Comparison of ENCODE assay signal across 22 cellular contexts in the genomic region with DNA sequence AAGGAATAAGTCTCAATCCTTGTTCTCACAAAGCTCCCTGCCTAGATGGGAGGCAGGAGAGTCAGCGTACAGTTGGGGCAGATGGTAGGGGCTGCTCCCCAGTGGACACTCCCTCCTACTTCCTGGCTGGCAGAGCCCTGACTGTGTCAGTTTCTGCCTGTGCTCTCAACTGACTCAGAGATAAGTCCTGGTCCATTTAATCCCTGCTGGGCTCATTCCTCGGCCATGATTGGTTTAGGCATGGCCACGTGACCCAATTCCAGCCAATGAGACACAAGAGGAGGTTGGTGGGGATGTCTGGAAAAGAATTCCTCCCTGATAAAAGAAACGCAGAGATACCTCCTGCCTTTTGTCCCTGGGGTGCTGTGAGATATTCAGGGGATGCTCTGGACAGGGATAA.
DNase-seq lines count a peak whose midpoint lies in the region; ATAC-seq and TF ChIP-seq lines count a peak whose summit lies in the region.
"Had no signal": no experiment of that assay in that cellular context is flagged by ENCODE, and none has a peak within 500 bp of the region (broad histone marks: within the 10 kb centered on the region; RNA-seq: fewer than 3 reads in every experiment).

No MANE protein-coding gene starts in this region.

- TF ChIP-seq CTCF in hepatocyte (IDR thresholded peaks at IDR 0.05; ENCODE audit: poor library complexity) (no peak), ascending aorta (IDR thresholded peaks at IDR 0.05) (no peak), gastroesophageal sphincter (IDR thresholded peaks at IDR 0.05) (no peak)

- H3K4me3 ChIP-seq in hepatocyte, result no peak overlapping the region
- H3K4me3 ChIP-seq in ascending aorta, result no peak overlapping the region
- H3K4me3 ChIP-seq in gastroesophageal sphincter, result no peak overlapping the region
- H3K4me3 ChIP-seq: body of pancreas, mucosa of descending colon had no signal

- H3K27ac ChIP-seq in hepatocyte, result no peak overlapping the region
- no peak overlapping the region for H3K27ac ChIP-seq in ascending aorta
- no peak overlapping the region for H3K27ac ChIP-seq in gastroesophageal sphincter
- H3K27ac ChIP-seq: body of pancreas, neutrophil had no signal

- no peak for TF ChIP-seq EP300 in gastroesophageal sphincter (IDR thresholded peaks at IDR 0.05)

- WGBS in hepatocyte (ENCODE audit: low lambda C conversion rate, missing lambda C conversion rate), result 64% methylated on average over 4 of the region's 4 CpGs
- WGBS in gastroesophageal sphincter (ENCODE audit: low coverage in 1 of 2), 2 donors, result 14 to 29% methylated on average over 1 to 2 of the region's 4 CpGs

- no peak for ATAC-seq in gastroesophageal sphincter
- ATAC-seq: body of pancreas, left lobe of liver, mucosa of descending colon had no signal

- TF ChIP-seq POLR2A in gastroesophageal sphincter (IDR thresholded peaks at IDR 0.05), result no peak

- H3K4me2 ChIP-seq in hepatocyte, result no peak overlapping the region

- intact Hi-C loops in ascending aorta (cut with DNase I), result no loop called here

- H3K9me3 ChIP-seq in hepatocyte (ENCODE audit: low read depth), result no peaks in the 10 kb centered on the region
- no peaks in the 10 kb centered on the region for H3K9me3 ChIP-seq in ascending aorta
- H3K9me3 ChIP-seq in gastroesophageal sphincter, result no peaks in the 10 kb centered on the region
- H3K9me3 ChIP-seq: body of pancreas, mucosa of descending colon, neutrophil had no signal

- H2AFZ ChIP-seq in hepatocyte, result no peak overlapping the region

- peak; percentile 8 for DNase-seq in Caki2 (ENCODE audit: low read depth)
- peak; percentile 25 for DNase-seq in HT1080 (ENCODE audit: low read depth)
- peak; percentile 10 for DNase-seq in SK-MEL-5 (ENCODE audit: low read depth, low spot score)
- peak; percentile 26 for DNase-seq in iris pigment epithelial cell (ENCODE audit: low read depth)
- DNase-seq in hepatocyte (ENCODE audit: low spot score), result no peak
- DNase-seq in ascending aorta (ENCODE audit: low spot score in 2 of 2), result no peak
- no peak for DNase-seq in stimulated activated CD4-positive, alpha-beta T cell treated with anti-CD3 and anti-CD28 coated beads, Interleukin-4, amount 100 ng/mL, for 1 hour
- DNase-seq: activated CD4-positive, CD25-positive, alpha-beta regulatory T cell; activated CD8-positive, alpha-beta memory T cell treated with anti-CD3 and anti-CD28 coated beads for 24 hours; body of pancreas; cortex of kidney; foreskin melanocyte; mucosa of descending colon; NCI-H1092; NCI-H2081; NCI-H510A; SIG-M5; stimulated activated naive CD4-positive, alpha-beta T cell treated with Interleukin-2 at 50 U/mL for 16 hours; T-helper 2 cell had no signal

- H3K36me3 ChIP-seq in hepatocyte (replicated peaks; ENCODE audit: insufficient read depth, low read depth) (no peaks in the 10 kb centered on the region), ascending aorta (no peaks in the 10 kb centered on the region), gastroesophageal sphincter (no peaks in the 10 kb centered on the region)
- H3K36me3 ChIP-seq: neutrophil had no signal

- H3K79me2 ChIP-seq in hepatocyte, result no peaks in the 10 kb centered on the region

- peaks cover 22% of the 10 kb centered on the region for H3K27me3 ChIP-seq in hepatocyte
- H3K27me3 ChIP-seq in ascending aorta, result no peaks in the 10 kb centered on the region
- H3K27me3 ChIP-seq in gastroesophageal sphincter, result peaks cover 55% of the 10 kb centered on the region

- H3K4me1 ChIP-seq in hepatocyte (ENCODE audit: insufficient read depth), result no peaks in the 10 kb centered on the region
- no peaks in the 10 kb centered on the region for H3K4me1 ChIP-seq in ascending aorta
- no peaks in the 10 kb centered on the region for H3K4me1 ChIP-seq in gastroesophageal sphincter
- H3K4me1 ChIP-seq: body of pancreas had no signal

- H3K9me2 ChIP-seq in hepatocyte (replicated peaks; ENCODE audit: insufficient read depth), result no peaks in the 10 kb centered on the region

- in situ Hi-C loops in Caki2 (cut with HindIII; ENCODE audit: low pct_unique_long_range_greater_than_20kb, low sequenced_read_pairs), result no loop called here
- in situ Hi-C loops in SK-MEL-5 (cut with HindIII; ENCODE audit: low pct_unique_long_range_greater_than_20kb, low sequenced_read_pairs), result no loop called here

- no peaks in the 10 kb centered on the region for H4K20me1 ChIP-seq in hepatocyte (ENCODE audit: insufficient read depth, poor library complexity, severe bottlenecking)

Comparison
In these comparisons a context has a peak if more than half of its experiments do, and no peak if none do; other contexts are left out.
1. DNase-seq: peak in Caki2 (single experiment), HT1080 (single experiment), SK-MEL-5 (single experiment) and iris pigment epithelial cell (single experiment); none in hepatocyte (single experiment), ascending aorta (0 of 2) and stimulated activated CD4-positive, alpha-beta T cell treated with anti-CD3 and anti-CD28 coated beads, Interleukin-4, amount 100 ng/mL, for 1 hour (single experiment).